In the genomic region with DNA sequence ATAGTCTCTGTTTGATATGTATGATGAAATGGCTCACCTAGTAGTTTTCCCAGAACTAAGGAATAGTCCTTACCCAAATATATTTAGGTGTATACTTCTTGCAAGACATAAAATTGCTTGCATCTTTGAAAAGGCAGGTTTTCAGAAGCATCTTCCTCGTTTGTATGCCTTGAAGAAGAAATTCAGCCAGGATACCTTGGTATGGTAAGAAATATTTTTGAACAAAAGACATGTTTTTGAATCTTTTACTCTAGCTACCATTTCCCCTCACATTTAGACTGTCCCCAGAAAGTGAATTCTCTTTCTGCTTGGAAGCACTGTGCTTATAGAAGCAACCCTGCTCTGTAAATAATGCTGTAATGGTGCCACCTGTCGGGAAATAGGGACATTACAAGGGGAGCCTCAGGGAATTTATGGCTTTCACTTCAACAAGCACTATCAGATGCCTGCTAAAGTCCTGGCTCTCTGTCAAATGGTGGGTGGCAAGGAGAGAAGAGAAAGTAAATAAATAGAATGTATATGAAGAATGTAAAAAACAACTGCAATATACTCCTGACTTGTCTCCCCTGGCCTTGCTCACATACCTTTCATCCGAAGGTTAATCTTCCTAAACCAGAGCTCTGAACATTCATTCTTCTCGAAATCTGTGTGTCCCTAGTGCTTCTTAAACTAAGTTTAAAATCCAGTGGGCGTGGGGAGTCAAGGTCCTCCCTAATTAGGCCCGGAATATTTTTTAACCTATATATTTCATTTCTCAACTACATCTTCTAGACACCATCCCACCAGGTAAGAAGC, we compare ENCODE assay signal across 1 cellular context.
A peak's percentile ranks its signal among the peaks of the same experiment; 100 is the strongest.
TF ChIP-seq lines count a peak whose summit lies in the region.

No MANE protein-coding gene starts in this region.

TF ChIP-seq in GM12878, 131 proteins besides CTCF, POLR2A, EP300 and RAD21 (continued from another document):
- TF ChIP-seq, protein P1, sequence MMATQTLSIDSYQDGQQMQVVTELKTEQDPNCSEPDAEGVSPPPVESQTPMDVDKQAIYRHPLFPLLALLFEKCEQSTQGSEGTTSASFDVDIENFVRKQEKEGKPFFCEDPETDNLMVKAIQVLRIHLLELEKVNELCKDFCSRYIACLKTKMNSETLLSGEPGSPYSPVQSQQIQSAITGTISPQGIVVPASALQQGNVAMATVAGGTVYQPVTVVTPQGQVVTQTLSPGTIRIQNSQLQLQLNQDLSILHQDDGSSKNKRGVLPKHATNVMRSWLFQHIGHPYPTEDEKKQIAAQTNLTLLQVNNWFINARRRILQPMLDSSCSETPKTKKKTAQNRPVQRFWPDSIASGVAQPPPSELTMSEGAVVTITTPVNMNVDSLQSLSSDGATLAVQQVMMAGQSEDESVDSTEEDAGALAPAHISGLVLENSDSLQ (IDR thresholded peaks at IDR 0.05) = no peak
- TF ChIP-seq HDAC6 (IDR thresholded peaks at IDR 0.05; ENCODE audit: unreplicated experiment) = no peak
- TF ChIP-seq SMC3 (IDR thresholded peaks at IDR 0.05; ENCODE audit: borderline replicate concordance, low read length) = peak; percentile 40; the same call in 1 of the 2 replicates
- no peak for TF ChIP-seq GABPA (IDR thresholded peaks at IDR 0.05; ENCODE audit: low read depth)
- TF ChIP-seq STAT1 (conservative IDR thresholded peaks at IDR 0.05) = 0 out of 2 replicates have a peak, but pooled peaks have one; percentile 24
